Comparison of ENCODE assay signal across 9 cellular contexts in the genomic region with DNA sequence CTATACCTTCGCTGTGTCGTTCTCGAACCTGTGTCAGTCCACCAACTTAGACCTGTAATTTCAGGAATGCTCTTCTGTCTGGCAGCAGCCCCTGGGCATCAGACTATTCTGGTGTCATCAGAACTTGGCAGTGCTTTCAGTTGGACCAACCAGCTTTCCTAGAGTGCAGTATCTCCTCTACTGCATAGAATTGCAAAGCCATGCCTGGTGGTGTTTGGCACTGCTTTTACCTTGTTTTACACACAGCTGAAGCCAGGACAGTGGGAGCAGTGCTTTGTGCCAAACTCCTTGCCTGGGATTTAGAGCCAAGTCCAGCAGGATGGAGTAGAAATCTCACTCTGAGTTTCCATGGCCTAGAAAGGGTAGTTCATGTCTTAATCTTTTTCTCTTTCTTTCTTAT. TPM values are rescaled to one million over a fixed set of nuclear protein-coding genes. Genes with fewer than 3 reads are reported as not detected.
DNase-seq lines count a peak whose midpoint lies in the region; ATAC-seq and TF ChIP-seq lines count a peak whose summit lies in the region.
"Had no signal": no experiment of that assay in that cellular context is flagged by ENCODE, and none has a peak within 500 bp of the region (broad histone marks: within the 10 kb centered on the region; RNA-seq: fewer than 3 reads in every experiment).

No MANE protein-coding gene starts in this region.

- no peak for TF ChIP-seq CTCF in CD4-positive, alpha-beta T cell (IDR thresholded peaks at IDR 0.05)
- no peak for TF ChIP-seq CTCF in osteoblast (IDR thresholded peaks at IDR 0.05; ENCODE audit: extremely low read depth, low read depth, low read length)

- no peaks in the 10 kb centered on the region for H3K27me3 Mint-ChIP-seq in CD4-positive, alpha-beta T cell
- peaks cover 7% of the 10 kb centered on the region for H3K27me3 Mint-ChIP-seq in activated CD8-positive, alpha-beta T cell treated with anti-CD3 and anti-CD28 coated beads, Interleukin-2, amount 10 ng/mL, durations not matched to agents 7 days and 5 days (ENCODE audit: low read depth)
- H3K27me3 Mint-ChIP-seq: T-cell had no signal

- no peaks in the 10 kb centered on the region for H3K79me2 ChIP-seq in osteoblast (ENCODE audit: insufficient read depth, low read length)

- peak overlapping the region; percentile 92 for H3K4me2 ChIP-seq in osteoblast (ENCODE audit: insufficient read depth, low read length)

- H3K4me1 ChIP-seq in osteoblast (ENCODE audit: insufficient read depth, low read length) = peaks cover 12% of the 10 kb centered on the region

- ATAC-seq in CD4-positive, alpha-beta T cell (ENCODE audit: poor library complexity) = no peak
- no peak for ATAC-seq in activated CD8-positive, alpha-beta T cell treated with anti-CD3 and anti-CD28 coated beads, Interleukin-2, amount 10 ng/mL, durations not matched to agents 7 days and 5 days
- ATAC-seq in Right ventricle myocardium superior (ENCODE audit: poor library complexity) (peak; percentile 59), GM19397 (IDR thresholded peaks at IDR 0.05; ENCODE audit: unreplicated experiment) (no peak), HG03196 (IDR thresholded peaks at IDR 0.05; ENCODE audit: unreplicated experiment) (no peak)
- ATAC-seq: T-cell had no signal

- H3K36me3 ChIP-seq in osteoblast (ENCODE audit: insufficient read depth, low read length) = no peaks in the 10 kb centered on the region

- peaks cover 25% of the 10 kb centered on the region for H3K4me1 Mint-ChIP-seq in CD4-positive, alpha-beta T cell (ENCODE audit: low read depth)
- peaks cover 18% of the 10 kb centered on the region for H3K4me1 Mint-ChIP-seq in activated CD8-positive, alpha-beta T cell treated with anti-CD3 and anti-CD28 coated beads, Interleukin-2, amount 10 ng/mL, durations not matched to agents 7 days and 5 days (ENCODE audit: low read depth)

- H3K27ac Mint-ChIP-seq in CD4-positive, alpha-beta T cell = peak overlapping the region; percentile 52
- H3K27ac Mint-ChIP-seq in activated CD8-positive, alpha-beta T cell treated with anti-CD3 and anti-CD28 coated beads, Interleukin-2, amount 10 ng/mL, durations not matched to agents 7 days and 5 days = no peak overlapping the region
- H3K27ac Mint-ChIP-seq: T-cell had no signal

- DNase-seq in CD4-positive, alpha-beta T cell = no peak
- DNase-seq in activated CD8-positive, alpha-beta T cell treated with anti-CD3 and anti-CD28 coated beads, Interleukin-2, amount 10 ng/mL, durations not matched to agents 7 days and 5 days = no peak
- no peak for DNase-seq in Right ventricle myocardium superior
- no peak for DNase-seq in osteoblast (ENCODE audit: insufficient read length, low spot score, missing footprints)
- no peak for DNase-seq in activated CD8-positive, alpha-beta memory T cell treated with anti-CD3 and anti-CD28 coated beads, Interleukin-2, amount 50 U/mL, for 48 hours
- no peak for DNase-seq in NOMO-1 (lab: John Stamatoyannopoulos, UW; ENCODE audit: unreplicated experiment in 2 of 2)
- DNase-seq: T-cell had no signal

- no peak overlapping the region for H3K4me3 ChIP-seq in osteoblast (ENCODE audit: insufficient read depth, low read length)

- no peaks in the 10 kb centered on the region for H3K36me3 Mint-ChIP-seq in CD4-positive, alpha-beta T cell (ENCODE audit: low read depth)
- H3K36me3 Mint-ChIP-seq in activated CD8-positive, alpha-beta T cell treated with anti-CD3 and anti-CD28 coated beads, Interleukin-2, amount 10 ng/mL, durations not matched to agents 7 days and 5 days (ENCODE audit: low read depth) = no peaks in the 10 kb centered on the region
- H3K36me3 Mint-ChIP-seq: T-cell had no signal

- H3K9me3 Mint-ChIP-seq in CD4-positive, alpha-beta T cell = no peaks in the 10 kb centered on the region
- no peaks in the 10 kb centered on the region for H3K9me3 Mint-ChIP-seq in activated CD8-positive, alpha-beta T cell treated with anti-CD3 and anti-CD28 coated beads, Interleukin-2, amount 10 ng/mL, durations not matched to agents 7 days and 5 days (ENCODE audit: insufficient read depth)
- H3K9me3 Mint-ChIP-seq: T-cell had no signal

- no peaks in the 10 kb centered on the region for H4K20me1 ChIP-seq in osteoblast (ENCODE audit: insufficient read depth, low read length)

- intact Hi-C loops in CD4-positive, alpha-beta T cell (cut with DNase I, micrococcal nuclease) = loop anchor here in 1 of 2 experiments (10.0 kb wide), 1 partner anchor 405 kb away; the partner anchor contains the start of genes IFT43 and TGFB3
- intact Hi-C loops in Right ventricle myocardium superior (cut with DNase I) = no loop called here

- POLR2A ChIA-PET in CD4-positive, alpha-beta T cell (lab: Charles Lee) = no interaction called here
- POLR2A ChIA-PET in activated CD8-positive, alpha-beta T cell treated with anti-CD3 and anti-CD28 coated beads, Interleukin-2, amount 10 ng/mL, durations not matched to agents 7 days and 5 days (lab: Charles Lee) = no interaction called here

- no peak overlapping the region for H3K27ac ChIP-seq in CD4-positive, alpha-beta T cell (ENCODE audit: low read depth, low read length)
- no peak overlapping the region for H3K27ac ChIP-seq in osteoblast (ENCODE audit: low read depth, low read length)

- no peak overlapping the region for H2AFZ ChIP-seq in osteoblast (ENCODE audit: low read length)

- CTCF ChIA-PET in CD4-positive, alpha-beta T cell (lab: Charles Lee) = no interaction called here
- CTCF ChIA-PET in activated CD8-positive, alpha-beta T cell treated with anti-CD3 and anti-CD28 coated beads, Interleukin-2, amount 10 ng/mL, durations not matched to agents 7 days and 5 days (lab: Charles Lee) = interaction anchor here (1.2 to 7.6 kb wide), 3 partner anchors 13 to 178 kb away, joined by 3 to 255 read pairs (median 34); partner anchors contain the start of genes ERG28 and TTLL5

- H3K27me3 ChIP-seq in CD4-positive, alpha-beta T cell (ENCODE audit: control insufficient read depth, insufficient read depth, low read length) = no peaks in the 10 kb centered on the region
- peaks cover 5% of the 10 kb centered on the region for H3K27me3 ChIP-seq in osteoblast (ENCODE audit: insufficient read depth, low read length)

- peak overlapping the region; percentile 92 for H3K4me3 Mint-ChIP-seq in CD4-positive, alpha-beta T cell
- H3K4me3 Mint-ChIP-seq in activated CD8-positive, alpha-beta T cell treated with anti-CD3 and anti-CD28 coated beads, Interleukin-2, amount 10 ng/mL, durations not matched to agents 7 days and 5 days = peak overlapping the region; percentile 20
- H3K4me3 Mint-ChIP-seq: T-cell had no signal

- no peaks in the 10 kb centered on the region for H3K9me3 ChIP-seq in CD4-positive, alpha-beta T cell (ENCODE audit: control insufficient read depth, low read length)
- no peaks in the 10 kb centered on the region for H3K9me3 ChIP-seq in osteoblast (ENCODE audit: low read depth, low read length)

RNA-seq across cellular contexts. Expression of gene FLVCR2, which starts 1.5 kb away (rescaled TPM):
- 1 to 10 TPM in 1 of 2 experiments, under 1 TPM in 1; 0.71 to 2.3 TPM for total RNA-seq in CD4-positive, alpha-beta T cell
- 1 to 10 TPM in 1 of 2 experiments, under 1 TPM in 1; 0.79 to 5.5 TPM for total RNA-seq in activated CD8-positive, alpha-beta T cell treated with anti-CD3 and anti-CD28 coated beads, Interleukin-2, amount 10 ng/mL, durations not matched to agents 7 days and 5 days
- total RNA-seq in Right ventricle myocardium superior (2.1 TPM), osteoblast (1.5 and 1.8 TPM in 2 replicates)

RNA-seq across cellular contexts. Expression of gene BATF, which starts 57.6 kb away (rescaled TPM):
- 1 to 10 TPM; 6.7 to 7.8 TPM for total RNA-seq in CD4-positive, alpha-beta T cell
- 10 to 100 TPM; 41.3 to 41.6 TPM for total RNA-seq in activated CD8-positive, alpha-beta T cell treated with anti-CD3 and anti-CD28 coated beads, Interleukin-2, amount 10 ng/mL, durations not matched to agents 7 days and 5 days
- total RNA-seq in Right ventricle myocardium superior (0.62 TPM), osteoblast (0.59 and 0.72 TPM in 2 replicates)

Comparison
In these comparisons a context has a peak if more than half of its experiments do, and no peak if none do; other contexts are left out.
1. RNA of gene BATF, which starts 57.6 kb away (total RNA-seq): 41.3 to 41.6 TPM in activated CD8-positive, alpha-beta T cell treated with anti-CD3 and anti-CD28 coated beads, Interleukin-2, amount 10 ng/mL, durations not matched to agents 7 days and 5 days; 6.7 to 7.8 TPM in CD4-positive, alpha-beta T cell, 0.59 to 0.72 TPM in osteoblast and 0.62 TPM in Right ventricle myocardium superior (single experiment); every median in the first group is over 4 times any median in the second.